19 cellular contexts compared by ENCODE assay signal in genomic region chr14:24514209-24514608, GRCh38. TPM values are rescaled to one million over a fixed set of nuclear protein-coding genes. Genes with fewer than 3 reads are reported as not detected.
A peak's percentile ranks its signal among the peaks of the same experiment; 100 is the strongest.
DNase-seq lines count a peak whose midpoint lies in the region; ATAC-seq and TF ChIP-seq lines count a peak whose summit lies in the region.
"Had no signal": no experiment of that assay in that cellular context is flagged by ENCODE, and none has a peak within 500 bp of the region (broad histone marks: within the 10 kb centered on the region; RNA-seq: fewer than 3 reads in every experiment).

No MANE protein-coding gene starts in this region.

- H3K9me3 Mint-ChIP-seq in stimulated activated effector memory CD8-positive, alpha-beta T cell treated with anti-CD3 and anti-CD28 coated beads, Interleukin-12 subunit alpha, Interleukin-12 subunit beta, amount 100 ng/mL, for 72 hours: no peaks in the 10 kb centered on the region
- H3K9me3 Mint-ChIP-seq: CD4-positive, alpha-beta T cell; CD8-positive, alpha-beta T cell had no signal

- no peaks in the 10 kb centered on the region for H4K20me1 ChIP-seq in Karpas-422 (ENCODE audit: insufficient read depth, low read depth, low read length)
- H4K20me1 ChIP-seq: BLaER1 treated with 17β-estradiol and CSF1 and Interleukin-3, amounts not matched to agents 10 nM and 100 nM had no signal

- no peak overlapping the region for H3K4me2 ChIP-seq in Karpas-422 (ENCODE audit: low read depth, low read length, poor library complexity, severe bottlenecking)
- H3K4me2 ChIP-seq: BLaER1 treated with 17β-estradiol and CSF1 and Interleukin-3, amounts not matched to agents 10 nM and 100 nM had no signal

- H3K36me3 Mint-ChIP-seq in stimulated activated effector memory CD8-positive, alpha-beta T cell treated with anti-CD3 and anti-CD28 coated beads, Interleukin-12 subunit alpha, Interleukin-12 subunit beta, amount 100 ng/mL, for 72 hours: no peaks in the 10 kb centered on the region
- H3K36me3 Mint-ChIP-seq: CD8-positive, alpha-beta T cell had no signal

- no peaks in the 10 kb centered on the region for H3K9me3 ChIP-seq in Karpas-422 (ENCODE audit: low read length)
- H3K9me3 ChIP-seq: Caco-2 had no signal

- no peaks in the 10 kb centered on the region for H3K36me3 ChIP-seq in Karpas-422 (ENCODE audit: insufficient read depth, low read length)
- H3K36me3 ChIP-seq: BLaER1 treated with 17β-estradiol and CSF1 and Interleukin-3, amounts not matched to agents 10 nM and 100 nM had no signal

- H3K4me3 ChIP-seq in GM12865 (ENCODE audit: low read depth, low read length): no peak overlapping the region
- no peak overlapping the region for H3K4me3 ChIP-seq in Karpas-422 (ENCODE audit: low read length)
- H3K4me3 ChIP-seq: BLaER1 treated with 17β-estradiol and CSF1 and Interleukin-3, amounts not matched to agents 10 nM and 100 nM had no signal

- H3K79me2 ChIP-seq in Karpas-422 (ENCODE audit: low read length): no peaks in the 10 kb centered on the region

- no peak overlapping the region for H3K27ac ChIP-seq in Karpas-422 (ENCODE audit: low read length)
- H3K27ac ChIP-seq: BLaER1 treated with 17β-estradiol and CSF1 and Interleukin-3, amounts not matched to agents 10 nM and 100 nM; C4-2B had no signal

- ATAC-seq in GM18868 (IDR thresholded peaks at IDR 0.05; ENCODE audit: unreplicated experiment) (peak; percentile 68), left lobe of liver (no peak), HG03135 (IDR thresholded peaks at IDR 0.05; ENCODE audit: unreplicated experiment) (no peak)
- peak; percentile 39 for ATAC-seq in stimulated activated effector memory CD8-positive, alpha-beta T cell treated with anti-CD3 and anti-CD28 coated beads, Interleukin-12 subunit alpha, Interleukin-12 subunit beta, amount 100 ng/mL, for 72 hours
- ATAC-seq: CD8-positive, alpha-beta T cell had no signal

- H3K9me2 ChIP-seq in Karpas-422 (replicated peaks; ENCODE audit: insufficient read depth, low read length): no peaks in the 10 kb centered on the region

- TF ChIP-seq CTCF in GM12865 (IDR thresholded peaks at IDR 0.05; ENCODE audit: insufficient read depth, low read depth, low read length, missing control alignments): no peak

- no peaks in the 10 kb centered on the region for H3K27me3 ChIP-seq in Karpas-422 (ENCODE audit: low read length)
- H3K27me3 ChIP-seq: BLaER1 treated with 17β-estradiol and CSF1 and Interleukin-3, amounts not matched to agents 10 nM and 100 nM had no signal

- H3K4me3 Mint-ChIP-seq in stimulated activated effector memory CD8-positive, alpha-beta T cell treated with anti-CD3 and anti-CD28 coated beads, Interleukin-12 subunit alpha, Interleukin-12 subunit beta, amount 100 ng/mL, for 72 hours: no peak overlapping the region
- H3K4me3 Mint-ChIP-seq: B cell; CD4-positive, alpha-beta T cell; CD8-positive, alpha-beta T cell had no signal

- no peaks in the 10 kb centered on the region for H3K4me1 Mint-ChIP-seq in stimulated activated effector memory CD8-positive, alpha-beta T cell treated with anti-CD3 and anti-CD28 coated beads, Interleukin-12 subunit alpha, Interleukin-12 subunit beta, amount 100 ng/mL, for 72 hours
- H3K4me1 Mint-ChIP-seq: B cell had no signal

- H3K9ac ChIP-seq in Karpas-422 (ENCODE audit: low read length): no peak overlapping the region
- H3K9ac ChIP-seq: BLaER1 treated with 17β-estradiol and CSF1 and Interleukin-3, amounts not matched to agents 10 nM and 100 nM had no signal

- DNase-seq in GM12865 (ENCODE audit: low read depth): peak; percentile 10
- DNase-seq in Karpas-422: peak; percentile 12
- DNase-seq in stimulated activated effector memory CD8-positive, alpha-beta T cell treated with anti-CD3 and anti-CD28 coated beads, Interleukin-12 subunit alpha, Interleukin-12 subunit beta, amount 100 ng/mL, for 72 hours (ENCODE audit: low spot score in 2 of 2): no peak
- DNase-seq in left lobe of liver (ENCODE audit: low spot score): no peak
- DNase-seq in NCI-H226: no peak
- DNase-seq: 8988T; AML-193; Caco-2; Calu3; CD4-positive, alpha-beta T cell; CD8-positive, alpha-beta T cell; DMS79 treated with DMSO at 0.1 percent for 48 hours; GF-D8 had no signal

- H2AFZ ChIP-seq in Karpas-422 (ENCODE audit: low read length): no peak overlapping the region

- no peaks in the 10 kb centered on the region for H3K4me1 ChIP-seq in Karpas-422 (ENCODE audit: low read length)
- H3K4me1 ChIP-seq: BLaER1 treated with 17β-estradiol and CSF1 and Interleukin-3, amounts not matched to agents 10 nM and 100 nM; Caco-2 had no signal

- H3K27ac Mint-ChIP-seq in stimulated activated effector memory CD8-positive, alpha-beta T cell treated with anti-CD3 and anti-CD28 coated beads, Interleukin-12 subunit alpha, Interleukin-12 subunit beta, amount 100 ng/mL, for 72 hours: no peak overlapping the region
- H3K27ac Mint-ChIP-seq: B cell; CD4-positive, alpha-beta T cell; CD8-positive, alpha-beta T cell had no signal

RNA-seq across cellular contexts. Expression of gene CMA1, which starts 6.1 kb away (rescaled TPM):
- total RNA-seq in Karpas-422 (2014; rRNA removed; shearing (Covaris generic); ENCODE audit: low replicate concordance): not detected in 2 replicates
- total RNA-seq in left lobe of liver: not detected
- total RNA-seq: A673; B cell; Caco-2; Calu3; CD4-positive, alpha-beta T cell; CD8-positive, alpha-beta T cell had no signal

Comparison
In these comparisons a context has a peak if more than half of its experiments do, and no peak if none do; other contexts are left out.
1. DNase-seq: peak in GM12865 (single experiment) and Karpas-422 (single experiment); none in stimulated activated effector memory CD8-positive, alpha-beta T cell treated with anti-CD3 and anti-CD28 coated beads, Interleukin-12 subunit alpha, Interleukin-12 subunit beta, amount 100 ng/mL, for 72 hours (0 of 2), left lobe of liver (single experiment) and NCI-H226 (single experiment).
2. ATAC-seq: peak in GM18868 (single experiment) and stimulated activated effector memory CD8-positive, alpha-beta T cell treated with anti-CD3 and anti-CD28 coated beads, Interleukin-12 subunit alpha, Interleukin-12 subunit beta, amount 100 ng/mL, for 72 hours (single experiment); none in left lobe of liver (single experiment) and HG03135 (single experiment).